19 cellular contexts compared by ENCODE assay signal in genomic region chr2:38925982-38926381, GRCh38. TPM values are rescaled to one million over a fixed set of nuclear protein-coding genes. Genes with fewer than 3 reads are reported as not detected.
"Had no signal": no experiment of that assay in that cellular context is flagged by ENCODE, and none has a peak within 500 bp of the region (broad histone marks: within the 10 kb centered on the region; RNA-seq: fewer than 3 reads in every experiment).

No MANE protein-coding gene starts in this region.

- H3K4me3 Mint-ChIP-seq: activated CD4-positive, alpha-beta memory T cell treated with anti-CD3 and anti-CD28 coated beads, Interleukin-2, amount 10 ng/mL, durations not matched to agents 7 days and 5 days; activated T-cell treated with anti-CD3 and anti-CD28 coated beads, Interleukin-2, amount 50 U/mL, for 72 hours; immature natural killer cell; natural killer cell; stimulated activated memory B cell treated with anti-CD40 and anti-IgM and Interleukin-4, amounts not matched to agents 10 μg/mL and 1 μg/mL and 100 μg/mL, for 72 hours had no signal

- H3K27ac ChIP-seq: ascending aorta, colonic mucosa, psoas muscle, spleen, tibial nerve had no signal

- H3K9me3 Mint-ChIP-seq: activated CD4-positive, alpha-beta memory T cell treated with anti-CD3 and anti-CD28 coated beads, Interleukin-2, amount 10 ng/mL, durations not matched to agents 7 days and 5 days; activated T-cell treated with anti-CD3 and anti-CD28 coated beads, Interleukin-2, amount 50 U/mL, for 72 hours; immature natural killer cell; natural killer cell; stimulated activated memory B cell treated with anti-CD40 and anti-IgM and Interleukin-4, amounts not matched to agents 10 μg/mL and 1 μg/mL and 100 μg/mL, for 72 hours had no signal

- H3K4me3 ChIP-seq: ascending aorta, colonic mucosa, lung, psoas muscle, spleen, tibial nerve had no signal

- H3K4me1 ChIP-seq: ascending aorta, colonic mucosa, spleen, tibial nerve had no signal

- ATAC-seq: activated T-cell treated with anti-CD3 and anti-CD28 coated beads, Interleukin-2, amount 50 U/mL, for 72 hours; left cardiac atrium; natural killer cell; psoas muscle; sciatic nerve; stimulated activated memory B cell treated with anti-CD40 and anti-IgM and Interleukin-4, amounts not matched to agents 10 μg/mL and 1 μg/mL and 100 μg/mL, for 72 hours had no signal

- H3K36me3 ChIP-seq: ascending aorta, colonic mucosa, spleen had no signal

- DNase-seq: activated CD4-positive, alpha-beta memory T cell treated with anti-CD3 and anti-CD28 coated beads, Interleukin-2, amount 10 ng/mL, durations not matched to agents 7 days and 5 days; activated CD4-positive, alpha-beta T cell treated with anti-CD3 and anti-CD28 coated beads for 1 hour; activated T-cell treated with anti-CD3 and anti-CD28 coated beads, Interleukin-2, amount 50 U/mL, for 72 hours; colonic mucosa; effector CD4-positive, alpha-beta T cell; hypothalamus; immature natural killer cell; left cardiac atrium; natural killer cell; occipital lobe; psoas muscle; spleen; stimulated activated CD4-positive, alpha-beta T cell treated with anti-CD3 and anti-CD28 coated beads, Interleukin-1b, Interleukin-23, amount 100 ng/mL, for 48 hours had no signal

- H3K36me3 Mint-ChIP-seq: immature natural killer cell; natural killer cell; stimulated activated memory B cell treated with anti-CD40 and anti-IgM and Interleukin-4, amounts not matched to agents 10 μg/mL and 1 μg/mL and 100 μg/mL, for 72 hours had no signal

- H3K27ac Mint-ChIP-seq: activated CD4-positive, alpha-beta memory T cell treated with anti-CD3 and anti-CD28 coated beads, Interleukin-2, amount 10 ng/mL, durations not matched to agents 7 days and 5 days; activated T-cell treated with anti-CD3 and anti-CD28 coated beads, Interleukin-2, amount 50 U/mL, for 72 hours; immature natural killer cell; natural killer cell; stimulated activated memory B cell treated with anti-CD40 and anti-IgM and Interleukin-4, amounts not matched to agents 10 μg/mL and 1 μg/mL and 100 μg/mL, for 72 hours had no signal

- H3K4me1 Mint-ChIP-seq: activated CD4-positive, alpha-beta memory T cell treated with anti-CD3 and anti-CD28 coated beads, Interleukin-2, amount 10 ng/mL, durations not matched to agents 7 days and 5 days; immature natural killer cell; natural killer cell; stimulated activated memory B cell treated with anti-CD40 and anti-IgM and Interleukin-4, amounts not matched to agents 10 μg/mL and 1 μg/mL and 100 μg/mL, for 72 hours had no signal

- H3K27me3 ChIP-seq: ascending aorta, colonic mucosa, spleen, tibial nerve had no signal

- H3K27me3 Mint-ChIP-seq: stimulated activated memory B cell treated with anti-CD40 and anti-IgM and Interleukin-4, amounts not matched to agents 10 μg/mL and 1 μg/mL and 100 μg/mL, for 72 hours had no signal

RNA-seq across cellular contexts. Expression of gene ARHGEF33, which starts 36.3 kb away (rescaled TPM):
- total RNA-seq: T-helper 2 cell treated with Interferon-gamma antibody and Interleukin-4, amounts not matched to agents 100 ng/mL and 5 ng/mL, for 36 hours had no signal
- polyA plus RNA-seq: immature natural killer cell had no signal

RNA-seq across cellular contexts. Expression of gene MORN2, which starts 50.2 kb away (rescaled TPM):
- total RNA-seq: ascending aorta had no signal
